In the genomic region with DNA sequence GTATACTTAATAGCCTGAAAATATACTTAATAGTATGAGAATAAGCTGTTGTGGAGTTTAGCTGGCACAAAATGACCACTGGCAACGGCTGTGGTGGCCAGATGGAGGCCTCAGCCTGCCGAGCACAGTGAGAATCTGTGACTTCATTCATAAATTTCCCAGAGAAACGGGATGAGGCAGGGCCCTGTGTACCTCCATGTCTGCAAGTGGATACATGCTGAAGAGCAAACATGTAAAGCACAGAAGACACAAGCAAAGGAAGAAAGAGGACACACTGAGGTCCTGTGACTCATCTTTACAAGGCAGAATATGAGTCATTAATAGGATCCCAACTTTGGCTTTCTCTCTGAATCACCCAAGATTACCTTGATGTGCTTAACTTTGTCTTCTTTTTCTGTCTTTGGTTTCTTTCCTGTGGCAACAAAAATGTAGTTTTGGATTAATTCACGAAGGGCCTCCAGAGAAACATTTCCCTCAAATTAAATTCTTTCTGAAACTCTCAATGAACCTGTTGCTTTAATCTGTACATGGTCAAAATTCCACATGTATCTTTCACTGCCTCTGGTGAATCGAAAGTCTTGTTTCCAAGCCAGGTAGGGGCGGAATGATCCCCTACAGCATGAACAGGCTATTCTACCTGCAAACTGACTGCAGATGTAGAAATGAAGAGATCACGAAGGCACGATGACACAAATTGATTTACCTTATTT, we compare ENCODE assay signal across 8 cellular contexts. TPM values are rescaled to one million over a fixed set of nuclear protein-coding genes. Genes with fewer than 3 reads are reported as not detected.
DNase-seq lines count a peak whose midpoint lies in the region; ATAC-seq and TF ChIP-seq lines count a peak whose summit lies in the region.

No MANE protein-coding gene starts in this region.

- no peak for DNase-seq in activated CD4-positive, CD25-positive, alpha-beta regulatory T cell treated with anti-CD3 and anti-CD28 coated beads, Interleukin-2, amount 50 U/mL, for 72 hours
- DNase-seq in NOMO-1 treated with DMSO at 0.1 percent for 48 hours (lab: John Stamatoyannopoulos, UW; ENCODE audit: unreplicated experiment) (peak; percentile 68), cardiac fibroblast (ENCODE audit: low read depth in 2 of 2) (peak; percentile 55 to 87), medulla oblongata (ENCODE audit: extremely low spot score) (peak; percentile 71), NCI-H1417 treated with DMSO at 0.1 percent for 48 hours (lab: John Stamatoyannopoulos, UW) (no peak), posterior vena cava (ENCODE audit: low spot score) (no peak)

- ATAC-seq in activated CD4-positive, CD25-positive, alpha-beta regulatory T cell treated with anti-CD3 and anti-CD28 coated beads, Interleukin-2, amount 50 U/mL, for 24 hours, result peak; percentile 86 to 88
- peak; percentile 53 for ATAC-seq in HG02610 (IDR thresholded peaks at IDR 0.05; ENCODE audit: unreplicated experiment)

- intact Hi-C loops in posterior vena cava (cut with DNase I), result loop anchor here in 1 of 2 donors (10.0 kb wide), 1 partner anchor 47 kb away; no protein-coding TSS in a partner anchor

- H3K4me3 ChIP-seq in cardiac fibroblast (replicated peaks in 1 of 2; ENCODE audit: low read depth in 2 of 2, low read length in 2 of 2), result no peak overlapping the region

- peak; percentile 4 for TF ChIP-seq CTCF in cardiac fibroblast (IDR thresholded peaks at IDR 0.05; ENCODE audit: low read depth, low read length)

RNA-seq across cellular contexts. Expression of gene IRF2, which starts 56.4 kb away (rescaled TPM):
- total RNA-seq in posterior vena cava, result 10 to 100 TPM; 25.1 to 29.4 TPM

Comparison
In these comparisons a context has a peak if more than half of its experiments do, and no peak if none do; other contexts are left out.
1. DNase-seq: peak in NOMO-1 treated with DMSO at 0.1 percent for 48 hours (single experiment), cardiac fibroblast (2 of 2) and medulla oblongata (single experiment); none in activated CD4-positive, CD25-positive, alpha-beta regulatory T cell treated with anti-CD3 and anti-CD28 coated beads, Interleukin-2, amount 50 U/mL, for 72 hours (single experiment), NCI-H1417 treated with DMSO at 0.1 percent for 48 hours (single experiment) and posterior vena cava (single experiment).